In the genomic region with DNA sequence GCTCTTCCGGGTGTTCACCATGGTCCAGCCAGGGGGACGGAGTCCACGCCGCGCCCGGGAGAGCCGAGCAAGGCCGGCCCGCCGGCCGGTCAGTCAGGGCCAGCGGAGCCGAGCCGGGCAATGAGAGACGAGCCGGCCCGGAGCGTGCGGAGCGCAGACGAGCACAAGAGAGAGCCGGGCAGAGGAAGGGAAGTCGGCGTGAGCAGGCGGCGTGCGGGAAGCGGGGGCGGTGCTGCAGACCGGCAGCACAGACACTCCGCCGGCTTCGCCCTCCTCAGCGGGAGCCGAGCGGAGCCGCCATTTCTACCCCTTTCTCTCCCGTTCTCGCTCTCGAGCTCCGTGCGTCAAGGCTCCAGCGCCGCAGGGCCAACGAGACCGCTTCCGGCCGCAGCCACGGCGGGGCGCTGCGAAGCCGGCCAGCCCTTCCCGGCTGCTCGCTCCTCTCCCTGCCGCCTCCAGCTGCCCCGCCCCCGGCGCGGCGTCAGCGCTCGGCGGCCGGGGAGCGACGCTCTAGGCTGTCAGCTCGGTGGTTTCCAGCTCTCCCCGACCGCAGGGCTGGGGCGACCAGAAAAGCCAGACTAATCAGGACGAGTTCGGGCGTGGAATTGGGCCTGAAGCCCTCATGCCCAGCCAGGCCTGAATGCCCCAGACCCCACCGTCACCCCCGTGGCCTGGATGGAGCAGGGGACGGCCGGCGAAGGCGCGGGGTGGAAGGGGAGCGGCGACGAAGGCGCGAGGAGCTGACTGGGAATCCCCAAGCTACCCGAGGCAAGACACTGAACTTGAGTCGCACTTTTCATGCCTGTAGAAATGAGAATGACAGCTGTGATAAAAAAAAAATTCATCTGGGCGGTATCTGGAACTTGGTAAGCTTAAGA, we compare ENCODE assay signal across 8 cellular contexts. TPM values are rescaled to one million over a fixed set of nuclear protein-coding genes. Genes with fewer than 3 reads are reported as not detected.
A peak's percentile ranks its signal among the peaks of the same experiment; 100 is the strongest.
DNase-seq lines count a peak whose midpoint lies in the region; ATAC-seq and TF ChIP-seq lines count a peak whose summit lies in the region.

A gene (minus strand): TSS at position 374 of the 878 bp plus-strand sequence. CDS start 353 bp downstream, at position 21.

- dilution Hi-C loops in IMR-90 (cut with HindIII; ENCODE audit: low sequenced_read_pairs, unreplicated experiment), result no loop called here

- in situ Hi-C loops in IMR-90 (cut with MboI; ENCODE audit: low sequenced_read_pairs), result no loop called here

- H2AK5ac ChIP-seq in IMR-90 (ENCODE audit: low read depth, low read length), result peak within 1 kb of the TSS; percentile 64; the same call in 1 of the 2 replicates

- 0% methylated on average over 46 of the region's 89 CpGs; no CpG with 5 or more reads in 1 of the 2 experiments for WGBS in IMR-90 (ENCODE audit: extremely low coverage in 2 of 2, insufficient read length in 1 of 2), 2 experiments

- peak within 1 kb of the TSS; percentile 84 for H3K18ac ChIP-seq in IMR-90 (ENCODE audit: low read depth, low read length)

- peaks cover 32% of the 10 kb centered on the region; the same call in 1 of the 2 replicates for H3K79me2 ChIP-seq in OCI-LY7 (ENCODE audit: insufficient read depth, low read depth, low read length)

- peak within 1 kb of the TSS; percentile 88 for H3K4me3 ChIP-seq in IMR-90 (ENCODE audit: insufficient read depth, low read depth, low read length)
- peak within 1 kb of the TSS; percentile 89 for H3K4me3 ChIP-seq in OCI-LY7 (ENCODE audit: low read depth, low read length, poor library complexity, severe bottlenecking)

- H2AFZ ChIP-seq in IMR-90 (replicated peaks; ENCODE audit: low read length, poor library complexity) (peak within 1 kb of the TSS; percentile 100), OCI-LY7 (ENCODE audit: low read length) (peak within 1 kb of the TSS; percentile 88)

- TSS peak; percentile 20 for BruUV-seq in IMR-90 (replicated peaks; lab: Mats Ljungman, UMichigan)
- no TSS peak for BruUV-seq in OCI-LY7 (replicated peaks; lab: Mats Ljungman, UMichigan)

- no peaks in the 10 kb centered on the region for H3K27me3 ChIP-seq in IMR-90 (ENCODE audit: control insufficient read depth, insufficient read depth, low read length)

- peak within 1 kb of the TSS; percentile 99 for H3K4ac ChIP-seq in IMR-90 (ENCODE audit: low read depth, low read length)

- H4K20me1 ChIP-seq in IMR-90 (ENCODE audit: insufficient read depth, low read length), result peaks cover 8% of the 10 kb centered on the region; the same call in 1 of the 2 replicates
- peaks cover 7% of the 10 kb centered on the region; the same call in 1 of the 2 replicates for H4K20me1 ChIP-seq in OCI-LY7 (ENCODE audit: insufficient read depth, low read length)

- peak; percentile 93 for TF ChIP-seq CTCF in IMR-90 (conservative IDR thresholded peaks at IDR 0.05; ENCODE audit: low read depth, low read length)
- TF ChIP-seq CTCF in OCI-LY7 (conservative IDR thresholded peaks at IDR 0.05; ENCODE audit: low read length), result peak; percentile 80

- H3K9me2 ChIP-seq in OCI-LY7 (ENCODE audit: insufficient read depth, low read length), result no peaks in the 10 kb centered on the region

- peak within 1 kb of the TSS; percentile 90 to 93 for H4K8ac ChIP-seq in IMR-90 (ENCODE audit: low read depth in 2 of 2, low read length in 2 of 2)

- peak within 1 kb of the TSS; percentile 98 for H2BK5ac ChIP-seq in IMR-90 (ENCODE audit: low read depth, low read length, poor library complexity, severe bottlenecking)

- no peaks in the 10 kb centered on the region; the same call in 1 of the 2 replicates for H3K4me1 ChIP-seq in IMR-90 (ENCODE audit: control insufficient read depth, insufficient read depth, low read length)
- H3K4me1 ChIP-seq in OCI-LY7 (ENCODE audit: insufficient read depth, low read length, poor library complexity, severe bottlenecking), result peaks cover 37% of the 10 kb centered on the region

- POLR2A ChIA-PET in IMR-90 (lab: Charles Lee; ENCODE audit: unreplicated experiment), result interaction anchor here (0.6 to 1.2 kb wide), 3 partner anchors 13 to 953 kb away, joined by 3 to 5 read pairs (median 4); a partner anchor contains a TSS
- POLR2A ChIA-PET in OCI-LY7 (lab: Charles Lee), result interaction anchor here (0.5 to 5.2 kb wide), 22 partner anchors 11 to 217 kb away, joined by 3 to 50 read pairs (median 4); a partner anchor contains a TSS

- H3K36me3 ChIP-seq in IMR-90 (ENCODE audit: control insufficient read depth, insufficient read depth, low read length) (no peaks in the 10 kb centered on the region), OCI-LY7 (ENCODE audit: insufficient read depth, low read length) (no peaks in the 10 kb centered on the region)

- peak within 1 kb of the TSS; percentile 86; the same call in 2 of the 3 replicates for H2BK15ac ChIP-seq in IMR-90 (ENCODE audit: low read depth, low read length)

- H3K79me1 ChIP-seq in IMR-90 (ENCODE audit: low read depth in 1 of 2, low read length in 2 of 2), result peaks cover 8 to 43% of the 10 kb centered on the region in 2 experiments

- peak within 1 kb of the TSS; percentile 93 for H3K56ac ChIP-seq in IMR-90 (ENCODE audit: extremely low read depth, insufficient read depth, low read length)

- no peaks in the 10 kb centered on the region for H3K9me3 ChIP-seq in IMR-90 (ENCODE audit: control insufficient read depth, insufficient read depth, low read length)
- H3K9me3 ChIP-seq in OCI-LY7 (ENCODE audit: low read length), result no peaks in the 10 kb centered on the region

- ATAC-seq in GM21528 (IDR thresholded peaks at IDR 0.05; ENCODE audit: low FRiP score, unreplicated experiment), result peak; percentile 77
- ATAC-seq in IMR-90 (ENCODE audit: low read depth), result peak; percentile 91

- peak within 1 kb of the TSS; percentile 99 for H3K9ac ChIP-seq in IMR-90 (ENCODE audit: low read depth, low read length)

- peak within 1 kb of the TSS; percentile 97 for H3K23ac ChIP-seq in IMR-90 (ENCODE audit: low read depth, low read length)

- intact Hi-C loops in IMR-90 (cut with micrococcal nuclease), result loop anchor here (1.0 to 10.0 kb wide), 6 partner anchors 88 to 428 kb away; a partner anchor contains a TSS
- intact Hi-C loops in OCI-LY7 (cut with micrococcal nuclease; ENCODE audit: unreplicated experiment), result loop anchor here (1.0 to 5.0 kb wide), 9 partner anchors 13 to 434 kb away; a partner anchor contains a TSS

- peak; percentile 86 for TF ChIP-seq POLR2A in IMR-90 (IDR thresholded peaks at IDR 0.05; ENCODE audit: low read depth, low read length)

- TF ChIP-seq RAD21 in IMR-90 (IDR thresholded peaks at IDR 0.05; ENCODE audit: low read length), result peak; percentile 86

- peak within 1 kb of the TSS; percentile 99 for H3K27ac ChIP-seq in IMR-90 (ENCODE audit: insufficient read depth, low read length)
- peak within 1 kb of the TSS; percentile 76 for H3K27ac ChIP-seq in OCI-LY7 (ENCODE audit: low read depth, low read length, poor library complexity, severe bottlenecking)
- peak within 1 kb of the TSS; percentile 88 for H3K27ac ChIP-seq in epithelial cell of prostate

- DNase-seq in DMS114 treated with DMSO at 0.1 percent for 48 hours (lab: John Stamatoyannopoulos, UW; ENCODE audit: unreplicated experiment) (peak; percentile 85), IMR-90 (peak; percentile 94), OCI-LY7 (ENCODE audit: low spot score) (peak; percentile 96), activated T-cell treated with anti-CD3 and anti-CD28 coated beads for 24 hours (ENCODE audit: low read depth) (peak; percentile 91), epithelial cell of prostate (ENCODE audit: low read depth, low spot score) (peak; percentile 78), mucosa of gallbladder (ENCODE audit: low spot score) (peak; percentile 94)
- peak; percentile 72 to 80 for DNase-seq in stimulated activated CD8-positive, alpha-beta memory T cell treated with anti-CD3 and anti-CD28 coated beads, Interleukin-4, amount 100 ng/mL, for 4 hours (ENCODE audit: low read depth in 2 of 2, low spot score in 1 of 2)

- peak within 1 kb of the TSS; percentile 98 for H3K14ac ChIP-seq in IMR-90 (replicated peaks; ENCODE audit: low read depth, low read length)

- H2AK9ac ChIP-seq in IMR-90 (replicated peaks; ENCODE audit: low read depth, low read length, poor library complexity), result peak within 1 kb of the TSS; percentile 98

- H3K9me1 ChIP-seq in IMR-90 (ENCODE audit: insufficient read depth, low read length), result peaks cover 6% of the 10 kb centered on the region; the same call in 1 of the 2 replicates

- H2BK20ac ChIP-seq in IMR-90 (ENCODE audit: low read depth, low read length), result no peak within 1 kb of the TSS; the same call in 1 of the 2 replicates

- H4K91ac ChIP-seq in IMR-90 (ENCODE audit: insufficient read depth, low read depth, low read length), result peak within 1 kb of the TSS; percentile 94

- CTCF ChIA-PET in IMR-90 (lab: Yijun Ruan, JAX), result interaction anchor here (0.5 to 1.8 kb wide), 24 partner anchors 15 to 738 kb away, joined by 3 to 6 read pairs (median 4); no protein-coding TSS in a partner anchor
- CTCF ChIA-PET in OCI-LY7 (lab: Charles Lee; ENCODE audit: unreplicated experiment), result interaction anchor here (0.7 to 2.1 kb wide), 3 partner anchors 13 to 152 kb away, joined by 4 to 15 read pairs (median 11); a partner anchor contains a TSS

- peak within 1 kb of the TSS; percentile 72 for H3K4me2 ChIP-seq in IMR-90 (ENCODE audit: low read depth, low read length)
- peak within 1 kb of the TSS; percentile 100 for H3K4me2 ChIP-seq in OCI-LY7 (ENCODE audit: low read length)

- H4K5ac ChIP-seq in IMR-90 (ENCODE audit: low read depth, low read length), result peak within 1 kb of the TSS; percentile 87

- peak within 1 kb of the TSS; percentile 92 for H2BK120ac ChIP-seq in IMR-90 (ENCODE audit: low read depth, low read length)

TF ChIP-seq in IMR-90, 13 proteins besides CTCF, POLR2A, EP300 and RAD21:
- peak; percentile 71 for TF ChIP-seq SMC3 (IDR thresholded peaks at IDR 0.05; ENCODE audit: low read depth, low read length)
- peak; percentile 16 for TF ChIP-seq RCOR1 (IDR thresholded peaks at IDR 0.05; ENCODE audit: insufficient replicate concordance, low read length)
- TF ChIP-seq MAFK (IDR thresholded peaks at IDR 0.05; ENCODE audit: low read depth, low read length), result 0 out of 2 replicates have a peak, but pooled peaks have one; percentile 0
- peak; percentile 64; the same call in 1 of the 2 replicates for TF ChIP-seq MXI1 (IDR thresholded peaks at IDR 0.05; ENCODE audit: borderline replicate concordance, low read depth, low read length)
- TF ChIP-seq CHD1 (IDR thresholded peaks at IDR 0.05; ENCODE audit: low read depth, low read length), result 0 out of 2 replicates have a peak, but pooled peaks have one; percentile 87
- TF ChIP-seq MAZ (IDR thresholded peaks at IDR 0.05; ENCODE audit: borderline replicate concordance, low read depth, low read length), result peak; percentile 97; the same call in 1 of the 2 replicates
- TF ChIP-seq BHLHE40 (IDR thresholded peaks at IDR 0.05; ENCODE audit: low read depth, low read length), result no peak
- no peak for TF ChIP-seq RFX5 (IDR thresholded peaks at IDR 0.05; ENCODE audit: low read depth, low read length)

RNA-seq across cellular contexts. Expression of the gene that starts here (rescaled TPM):
- total RNA-seq in IMR-90 (2012; rRNA removed) (5.0 and 9.4 TPM in 2 replicates), OCI-LY7 (2022) (19.4 and 21.7 TPM in 2 replicates), mucosa of gallbladder (16.3 TPM)
- 0.99 and 1.5 TPM in 2 replicates for polyA plus RNA-seq in IMR-90 (2012; rRNA removed)
- 0.27 and 0.34 TPM in 2 replicates for polyA plus RNA-seq in IMR-90 (2012; cell fraction: cytosol; rRNA removed)
- polyA plus RNA-seq in IMR-90 (2012; cell fraction: nucleus; rRNA removed; ENCODE audit: low replicate concordance), result 2.3 and 4.8 TPM in 2 replicates
- total RNA-seq in OCI-LY7 (2014; rRNA removed; shearing (Covaris generic)), result 7.8 and 9.4 TPM in 2 replicates

Comparison
In these comparisons a context has a peak if more than half of its experiments do, and no peak if none do; other contexts are left out.
1. Peak in every context shown above with its lines: DNase-seq, ATAC-seq, H3K4me3 ChIP-seq and H3K27ac ChIP-seq.